In genomic region chr11:117871784-117872183, GRCh38 we compare ENCODE assay signal across 22 cellular contexts. TPM values are rescaled to one million over a fixed set of nuclear protein-coding genes. Genes with fewer than 3 reads are reported as not detected.
"Had no signal": no experiment of that assay in that cellular context is flagged by ENCODE, and none has a peak within 500 bp of the region (broad histone marks: within the 10 kb centered on the region; RNA-seq: fewer than 3 reads in every experiment).

No MANE protein-coding gene starts in this region.

- H3K36me3 Mint-ChIP-seq: activated CD8-positive, alpha-beta memory T cell treated with anti-CD3 and anti-CD28 coated beads, Interleukin-2, amount 10 ng/mL, durations not matched to agents 7 days and 5 days; activated naive CD8-positive, alpha-beta T cell treated with anti-CD3 and anti-CD28 coated beads, Interleukin-2, amount 10 ng/mL, durations not matched to agents 7 days and 5 days; immature natural killer cell; stimulated activated naive B cell treated with anti-CD40 and anti-IgM and Interleukin-4, amounts not matched to agents 10 μg/mL and 1 μg/mL and 100 μg/mL, for 72 hours had no signal

- H3K4me3 Mint-ChIP-seq: activated CD8-positive, alpha-beta memory T cell treated with anti-CD3 and anti-CD28 coated beads, Interleukin-2, amount 10 ng/mL, durations not matched to agents 7 days and 5 days; activated naive CD8-positive, alpha-beta T cell treated with anti-CD3 and anti-CD28 coated beads, Interleukin-2, amount 10 ng/mL, durations not matched to agents 7 days and 5 days; activated T-cell treated with anti-CD3 and anti-CD28 coated beads, Interleukin-2, amount 50 U/mL, for 24 hours; immature natural killer cell; natural killer cell treated with Interleukin-12 subunit alpha and Interleukin-12 subunit beta and Interleukin-15 and Interleukin-18, amount 100 ng/mL, for 72 hours; stimulated activated naive B cell treated with anti-CD40 and anti-IgM and Interleukin-4, amounts not matched to agents 10 μg/mL and 1 μg/mL and 100 μg/mL, for 72 hours had no signal

- H3K36me3 ChIP-seq: colonic mucosa, pancreas, SJSA1, suprapubic skin had no signal

- H3K9me3 Mint-ChIP-seq: activated naive CD8-positive, alpha-beta T cell treated with anti-CD3 and anti-CD28 coated beads, Interleukin-2, amount 10 ng/mL, durations not matched to agents 7 days and 5 days; activated T-cell treated with anti-CD3 and anti-CD28 coated beads, Interleukin-2, amount 50 U/mL, for 24 hours; immature natural killer cell; natural killer cell treated with Interleukin-12 subunit alpha and Interleukin-12 subunit beta and Interleukin-15 and Interleukin-18, amount 100 ng/mL, for 72 hours; stimulated activated naive B cell treated with anti-CD40 and anti-IgM and Interleukin-4, amounts not matched to agents 10 μg/mL and 1 μg/mL and 100 μg/mL, for 72 hours had no signal

- H3K4me3 ChIP-seq: colonic mucosa, mucosa of descending colon, pancreas, SJSA1, suprapubic skin had no signal

- H3K9me3 ChIP-seq: colonic mucosa, mucosa of descending colon, pancreas, SJSA1, suprapubic skin had no signal

- ATAC-seq: activated CD4-positive, CD25-positive, alpha-beta regulatory T cell treated with anti-CD3 and anti-CD28 coated beads, Interleukin-2, amount 50 U/mL, for 24 hours; activated CD8-positive, alpha-beta memory T cell treated with anti-CD3 and anti-CD28 coated beads, Interleukin-2, amount 10 ng/mL, durations not matched to agents 7 days and 5 days; left cardiac atrium; mucosa of descending colon; natural killer cell treated with Interleukin-12 subunit alpha and Interleukin-12 subunit beta and Interleukin-15 and Interleukin-18, amount 100 ng/mL, for 72 hours; pancreas; stimulated activated naive B cell treated with anti-CD40 and anti-IgM and Interleukin-4, amounts not matched to agents 10 μg/mL and 1 μg/mL and 100 μg/mL, for 72 hours had no signal

- H3K27ac Mint-ChIP-seq: activated CD8-positive, alpha-beta memory T cell treated with anti-CD3 and anti-CD28 coated beads, Interleukin-2, amount 10 ng/mL, durations not matched to agents 7 days and 5 days; activated naive CD8-positive, alpha-beta T cell treated with anti-CD3 and anti-CD28 coated beads, Interleukin-2, amount 10 ng/mL, durations not matched to agents 7 days and 5 days; activated T-cell treated with anti-CD3 and anti-CD28 coated beads, Interleukin-2, amount 50 U/mL, for 24 hours; natural killer cell treated with Interleukin-12 subunit alpha and Interleukin-12 subunit beta and Interleukin-15 and Interleukin-18, amount 100 ng/mL, for 72 hours; stimulated activated naive B cell treated with anti-CD40 and anti-IgM and Interleukin-4, amounts not matched to agents 10 μg/mL and 1 μg/mL and 100 μg/mL, for 72 hours had no signal

- H3K27me3 ChIP-seq: pancreas had no signal

- H3K4me1 ChIP-seq: colonic mucosa, SJSA1 had no signal

- H3K27ac ChIP-seq: colonic mucosa, epithelial cell of prostate, pancreas, SJSA1, suprapubic skin had no signal

- DNase-seq: activated CD8-positive, alpha-beta memory T cell treated with anti-CD3 and anti-CD28 coated beads, Interleukin-2, amount 10 ng/mL, durations not matched to agents 7 days and 5 days; activated gamma-delta T cell treated with Interleukin-2 at 50 U/mL for 16 hours; activated naive CD8-positive, alpha-beta T cell treated with anti-CD3 and anti-CD28 coated beads, Interleukin-2, amount 10 ng/mL, durations not matched to agents 7 days and 5 days; activated T-cell treated with anti-CD3 and anti-CD28 coated beads, Interleukin-2, amount 50 U/mL, for 24 hours; aorta; colonic mucosa; effector memory CD4-positive, alpha-beta T cell; immature natural killer cell; left cardiac atrium; mammary epithelial cell; mucosa of descending colon; pancreas; RPMI8226; stimulated activated CD4-positive, alpha-beta T cell treated with anti-CD3 and anti-CD28 coated beads, Interleukin-1b, Interleukin-23, amount 100 ng/mL, for 48 hours; stimulated activated naive B cell treated with anti-CD40 and anti-IgM and Interleukin-4, amounts not matched to agents 10 μg/mL and 1 μg/mL and 100 μg/mL, for 72 hours; SW 1271 had no signal

RNA-seq across cellular contexts. Expression of gene FXYD6, which starts 4.7 kb away (rescaled TPM):
- total RNA-seq: bronchial epithelial cell; natural killer cell treated with Interleukin-12 subunit alpha and Interleukin-12 subunit beta and Interleukin-15 and Interleukin-18, amount 100 ng/mL, for 72 hours had no signal
- polyA plus RNA-seq: immature natural killer cell had no signal

RNA-seq across cellular contexts. Expression of gene FXYD2, which starts 47.2 kb away (rescaled TPM):
- total RNA-seq: bronchial epithelial cell, mammary epithelial cell, SJSA1, suprapubic skin had no signal

RNA-seq across cellular contexts. Expression of gene TMPRSS13, which starts 57.4 kb away (rescaled TPM):
- total RNA-seq: SJSA1 had no signal
